12 cellular contexts compared by ENCODE assay signal in the genomic region with DNA sequence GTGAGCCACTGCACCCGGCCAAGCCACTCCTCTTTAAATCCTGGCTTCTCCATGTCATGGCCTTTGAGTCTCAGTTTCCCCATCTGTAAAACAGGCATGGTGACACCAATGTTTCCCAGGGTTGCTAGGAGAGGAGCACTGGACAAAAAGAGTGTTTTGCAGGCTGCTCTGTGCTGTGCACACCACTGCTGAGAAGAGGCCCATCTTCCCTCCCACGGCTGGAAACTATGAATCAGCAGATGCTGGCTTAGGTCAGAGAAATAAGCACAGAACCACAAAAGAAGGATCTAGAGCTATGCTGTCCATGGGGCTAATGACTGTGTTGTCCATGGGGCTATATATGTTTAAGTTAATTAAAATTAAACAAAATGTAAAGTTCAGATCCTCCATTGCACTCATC.
DNase-seq lines count a peak whose midpoint lies in the region; ATAC-seq and TF ChIP-seq lines count a peak whose summit lies in the region.
"Had no signal": no experiment of that assay in that cellular context is flagged by ENCODE, and none has a peak within 500 bp of the region (broad histone marks: within the 10 kb centered on the region; RNA-seq: fewer than 3 reads in every experiment).

No MANE protein-coding gene starts in this region.

- no peak overlapping the region for H3K4me3 ChIP-seq in NB4 (ENCODE audit: low read depth, low read length)
- H3K4me3 ChIP-seq: colonic mucosa had no signal

- no peaks in the 10 kb centered on the region for H3K9me3 Mint-ChIP-seq in dendritic cell treated with granulocyte-macrophage colony-stimulating factor and Interleukin-4, amounts not matched to agents 40 ng/mL and 50 ng/mL, for 4 days

- H3K27ac Mint-ChIP-seq in dendritic cell treated with granulocyte-macrophage colony-stimulating factor and Interleukin-4, amounts not matched to agents 40 ng/mL and 50 ng/mL, for 4 days, result peak overlapping the region; percentile 78

- peaks cover 6% of the 10 kb centered on the region for H3K36me3 Mint-ChIP-seq in dendritic cell treated with granulocyte-macrophage colony-stimulating factor and Interleukin-4, amounts not matched to agents 40 ng/mL and 50 ng/mL, for 4 days (ENCODE audit: low read depth)

- ATAC-seq in activated CD4-positive, CD25-positive, alpha-beta regulatory T cell treated with anti-CD3 and anti-CD28 coated beads, Interleukin-2, amount 50 U/mL, for 24 hours, result no peak
- ATAC-seq: left colon, right cardiac atrium had no signal

- no peak for TF ChIP-seq CTCF in NB4 (IDR thresholded peaks at IDR 0.05; ENCODE audit: low read depth, low read length)

- H3K4me1 Mint-ChIP-seq in dendritic cell treated with granulocyte-macrophage colony-stimulating factor and Interleukin-4, amounts not matched to agents 40 ng/mL and 50 ng/mL, for 4 days (ENCODE audit: low read depth), result peaks cover 96% of the 10 kb centered on the region

- peak overlapping the region; percentile 37 for H3K4me3 Mint-ChIP-seq in dendritic cell treated with granulocyte-macrophage colony-stimulating factor and Interleukin-4, amounts not matched to agents 40 ng/mL and 50 ng/mL, for 4 days

- peak; percentile 42 to 43 for DNase-seq in NOMO-1 (lab: John Stamatoyannopoulos, UW; ENCODE audit: unreplicated experiment in 2 of 2)
- no peak for DNase-seq in NOMO-1 treated with dmso at 0.1 percent for 144 hours (lab: John Stamatoyannopoulos, UW; ENCODE audit: unreplicated experiment)
- DNase-seq in NB4 (ENCODE audit: low read depth), result peak; percentile 78
- DNase-seq in stimulated activated CD4-positive, alpha-beta T cell treated with anti-CD3 and anti-CD28 coated beads, Interleukin-4, amount 100 ng/mL, for 4 hours, result peak; percentile 4 to 47
- no peak for DNase-seq in C1 segment of cervical spinal cord (lab: John Stamatoyannopoulos, UW)
- DNase-seq in NCI-H82 treated with DMSO at 0.1 percent for 48 hours (lab: John Stamatoyannopoulos, UW; ENCODE audit: unreplicated experiment), result no peak
- DNase-seq: colonic mucosa, left colon, MM.1S had no signal

- no peak for TF ChIP-seq POLR2A in NB4 (IDR thresholded peaks at IDR 0.05; ENCODE audit: extremely low read depth, insufficient read length)

- H3K27me3 Mint-ChIP-seq in dendritic cell treated with granulocyte-macrophage colony-stimulating factor and Interleukin-4, amounts not matched to agents 40 ng/mL and 50 ng/mL, for 4 days, result no peaks in the 10 kb centered on the region

- intact Hi-C loops in dendritic cell treated with granulocyte-macrophage colony-stimulating factor and Interleukin-4, amounts not matched to agents 40 ng/mL and 50 ng/mL, for 4 days (cut with micrococcal nuclease), result loop anchor here (5.0 kb wide), 1 partner anchor 35 kb away; a partner anchor contains a TSS

Comparison
In these comparisons a context has a peak if more than half of its experiments do, and no peak if none do; other contexts are left out.
1. DNase-seq: peak in NOMO-1 (2 of 2), NB4 (single experiment) and stimulated activated CD4-positive, alpha-beta T cell treated with anti-CD3 and anti-CD28 coated beads, Interleukin-4, amount 100 ng/mL, for 4 hours (2 of 2); none in NOMO-1 treated with dmso at 0.1 percent for 144 hours (single experiment), C1 segment of cervical spinal cord (0 of 14) and NCI-H82 treated with DMSO at 0.1 percent for 48 hours (single experiment).